Comparison of ENCODE assay signal across 1 cellular context in genomic region chr3:11563159-11563558, GRCh38.
TF ChIP-seq lines count a peak whose summit lies in the region.

No MANE protein-coding gene starts in this region.

TF ChIP-seq in GM12878, 131 proteins besides CTCF, POLR2A, EP300 and RAD21 (continued from another document):
- TF ChIP-seq NFIC (IDR thresholded peaks at IDR 0.05; ENCODE audit: low read depth, low read length) (no peak), TBL1XR1 (IDR thresholded peaks at IDR 0.05; ENCODE audit: low read depth, low read length) (no peak), ZNF687 (IDR thresholded peaks at IDR 0.05) (no peak), IKZF1 (conservative IDR thresholded peaks at IDR 0.05) (no peak), ZNF274 (IDR thresholded peaks at IDR 0.05; ENCODE audit: insufficient read depth, insufficient read length) (no peak), YY1 (IDR thresholded peaks at IDR 0.05; ENCODE audit: low read depth, low read length) (no peak), SKIL (IDR thresholded peaks at IDR 0.05; ENCODE audit: low read depth, poor library complexity, severe bottlenecking) (no peak), WRNIP1 (IDR thresholded peaks at IDR 0.05; ENCODE audit: borderline replicate concordance, low read depth, low read length) (no peak)
